Comparison of ENCODE assay signal across 8 cellular contexts in genomic region chr2:20348542-20348941, GRCh38. TPM values are rescaled to one million over a fixed set of nuclear protein-coding genes. Genes with fewer than 3 reads are reported as not detected.
DNase-seq lines count a peak whose midpoint lies in the region; ATAC-seq and TF ChIP-seq lines count a peak whose summit lies in the region.

No MANE protein-coding gene starts in this region.

- H3K36me3 ChIP-seq in HUES48 (ENCODE audit: control insufficient read depth, insufficient read depth, low read length) = peaks cover 7% of the 10 kb centered on the region
- no peaks in the 10 kb centered on the region for H3K36me3 ChIP-seq in mammary epithelial cell (ENCODE audit: insufficient read depth, low read length)

- TF ChIP-seq CTCF in CD14-positive monocyte (IDR thresholded peaks at IDR 0.05) (no peak), mammary epithelial cell (conservative IDR thresholded peaks at IDR 0.05 in 1 of 2, IDR thresholded peaks at IDR 0.05 in 1 of 2; ENCODE audit: extremely low read depth in 1 of 2, insufficient read depth in 1 of 2, low read depth in 1 of 2, low read length in 2 of 2) (no peak), GM13977 (IDR thresholded peaks at IDR 0.05; ENCODE audit: extremely low read depth, insufficient read depth, missing control alignments) (no peak)

- H3K36me3 Mint-ChIP-seq in CD14-positive monocyte (peaks cover 7 to 12% of the 10 kb centered on the region in 2 donors), naive B cell (no peaks in the 10 kb centered on the region)

- dilution Hi-C loops in mammary epithelial cell (cut with HindIII; ENCODE audit: low sequenced_read_pairs) = no loop called here

- intact Hi-C loops in CD14-positive monocyte (cut with micrococcal nuclease) (no loop called here), mammary epithelial cell (cut with micrococcal nuclease) (no loop called here)

- peaks cover 39% of the 10 kb centered on the region for H3K4me1 Mint-ChIP-seq in CD14-positive monocyte
- peaks cover 32 to 59% (median 51%) of the 10 kb centered on the region in 3 donors for H3K4me1 Mint-ChIP-seq in naive B cell

- H3K4me1 ChIP-seq in HUES48 (ENCODE audit: control insufficient read depth, insufficient read depth, low read length) (peaks cover 50% of the 10 kb centered on the region), mammary epithelial cell (ENCODE audit: insufficient read depth, low read length) (peaks cover 33% of the 10 kb centered on the region)

- H4K20me1 ChIP-seq in mammary epithelial cell (ENCODE audit: insufficient read depth, low read length) = peaks cover 2% of the 10 kb centered on the region

- H3K27ac ChIP-seq in HUES48 (ENCODE audit: low read depth, low read length) = no peak overlapping the region
- H3K27ac ChIP-seq in mammary epithelial cell (ENCODE audit: insufficient read depth, low read depth, low read length) = no peak overlapping the region

- in situ Hi-C loops in mammary epithelial cell (cut with MboI; ENCODE audit: low sequenced_read_pairs in 2 of 2) = no loop called here
- in situ Hi-C loops in GM13977 (cut with MboI; ENCODE audit: low pct_unique_long_range_greater_than_20kb, low sequenced_read_pairs, unreplicated experiment) = no loop called here

- no peaks in the 10 kb centered on the region for H3K27me3 ChIP-seq in HUES48 (ENCODE audit: control insufficient read depth, insufficient read depth, low read length)
- no peaks in the 10 kb centered on the region for H3K27me3 ChIP-seq in mammary epithelial cell (ENCODE audit: insufficient read depth, low read length)

- no peaks in the 10 kb centered on the region for H3K9me3 ChIP-seq in HUES48 (ENCODE audit: control insufficient read depth, insufficient read depth, low read length)
- no peaks in the 10 kb centered on the region for H3K9me3 ChIP-seq in mammary epithelial cell (replicated peaks; ENCODE audit: insufficient read depth, low read length)

- DNase-seq in CD14-positive monocyte (ENCODE audit: low spot score) (no peak), mammary epithelial cell (no peak), naive B cell (no peak), GM13977 (ENCODE audit: low spot score) (no peak), putamen (ENCODE audit: low spot score) (no peak)

- H3K9ac ChIP-seq in HUES48 (ENCODE audit: low read depth, low read length) (no peak overlapping the region), mammary epithelial cell (ENCODE audit: insufficient read depth, low read length) (peak overlapping the region; percentile 93)

- H3K4me3 Mint-ChIP-seq in CD14-positive monocyte (peak overlapping the region; percentile 16 to 26), naive B cell (peak overlapping the region in 5 of 8 donors; percentile 38 to 97 (median 95))

- ATAC-seq in naive B cell (ENCODE audit: low read depth in 2 of 2) (no peak), HG03457 (IDR thresholded peaks at IDR 0.05; ENCODE audit: unreplicated experiment) (no peak), GM19455 (IDR thresholded peaks at IDR 0.05; ENCODE audit: unreplicated experiment) (no peak)

- H3K9me3 Mint-ChIP-seq in CD14-positive monocyte (no peaks in the 10 kb centered on the region), naive B cell (no peaks in the 10 kb centered on the region)

- H3K4me3 ChIP-seq in HUES48 (ENCODE audit: low read depth, low read length) = peak overlapping the region; percentile 86
- peak overlapping the region; percentile 22 to 92 (median 90) for H3K4me3 ChIP-seq in mammary epithelial cell (replicated peaks in 1 of 3; ENCODE audit: insufficient read depth in 1 of 3, low read depth in 2 of 3, low read length in 3 of 3)

- H3K27ac Mint-ChIP-seq in CD14-positive monocyte (peak overlapping the region in 2 of 7 donors; percentile 32 to 76), naive B cell (peak overlapping the region in 2 of 6 donors; percentile 34 to 57)

- CTCF ChIA-PET in mammary epithelial cell (lab: Charles Lee; ENCODE audit: low non-redundant PET) = no interaction called here

- H3K27me3 Mint-ChIP-seq in CD14-positive monocyte (ENCODE audit: low read depth in 3 of 3) (peaks cover 0 to 3% (median 2%) of the 10 kb centered on the region in 3 donors), naive B cell (no peaks in the 10 kb centered on the region)

- no TSS peak for BruUV-seq in mammary epithelial cell (replicated peaks; lab: Mats Ljungman, UMichigan)

- peaks cover 70% of the 10 kb centered on the region for H3K79me2 ChIP-seq in mammary epithelial cell (ENCODE audit: insufficient read depth, low read length)

- H3K4me2 ChIP-seq in mammary epithelial cell (ENCODE audit: insufficient read depth, low read depth, low read length) = peak overlapping the region; percentile 93

- H2AFZ ChIP-seq in mammary epithelial cell (ENCODE audit: low read depth, low read length) = no peak overlapping the region

- WGBS in mammary epithelial cell (ENCODE audit: low coverage, missing lambda C conversion rate) = 66% methylated on average over 17 of the region's 17 CpGs

RNA-seq across cellular contexts. Expression of gene PUM2, which starts 2.1 kb away (rescaled TPM):
- polyA plus RNA-seq in CD14-positive monocyte (1 to 10 TPM; 7.2 to 8.3 TPM), mammary epithelial cell (28.5 TPM), naive B cell (ENCODE audit: low read depth in 6 of 6) (10 to 100 TPM; 11.5 to 18.5 (median 16.2) TPM)
- total RNA-seq in mammary epithelial cell = 10 to 100 TPM; 50.7 to 60.8 TPM
- polyA minus RNA-seq in mammary epithelial cell = 48.0 TPM
